ENCODE assay signal across 17 cellular contexts in the genomic region with DNA sequence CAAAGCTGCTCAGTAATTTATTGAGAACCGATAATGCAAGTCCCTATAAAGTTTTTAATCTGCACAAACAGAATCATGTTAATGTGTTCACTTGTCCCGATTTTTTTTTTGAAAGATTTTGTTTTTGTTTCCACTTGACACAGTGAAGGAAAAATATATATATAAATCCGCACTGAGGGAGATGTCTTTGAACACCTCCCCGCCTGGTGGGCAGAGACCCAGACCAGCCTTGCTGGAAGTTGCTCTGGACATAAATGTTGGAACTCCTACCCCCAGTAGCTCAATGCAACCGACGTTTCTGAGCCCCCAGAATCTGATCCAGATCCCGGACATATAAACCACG. TPM values are rescaled to one million over a fixed set of nuclear protein-coding genes. Genes with fewer than 3 reads are reported as not detected.
DNase-seq lines count a peak whose midpoint lies in the region; ATAC-seq and TF ChIP-seq lines count a peak whose summit lies in the region.
"Had no signal": no experiment of that assay in that cellular context is flagged by ENCODE, and none has a peak within 500 bp of the region (broad histone marks: within the 10 kb centered on the region; RNA-seq: fewer than 3 reads in every experiment).

No MANE protein-coding gene starts in this region.

- intact Hi-C loops in mammary epithelial cell (cut with micrococcal nuclease), result no loop called here

- H4K20me1 ChIP-seq in mammary epithelial cell (ENCODE audit: insufficient read depth, low read length), result no peaks in the 10 kb centered on the region

- peaks cover 97% of the 10 kb centered on the region for H3K27me3 Mint-ChIP-seq in activated naive CD4-positive, alpha-beta T cell treated with anti-CD3 and anti-CD28 coated beads, Interleukin-2, amount 10 ng/mL, durations not matched to agents 7 days and 5 days

- ATAC-seq in GM18909 (IDR thresholded peaks at IDR 0.05; ENCODE audit: poor library complexity, unreplicated experiment) (no peak), HG02798 (IDR thresholded peaks at IDR 0.05; ENCODE audit: poor library complexity, unreplicated experiment) (no peak)
- ATAC-seq: mucosa of descending colon, pancreas had no signal

- peaks cover 4% of the 10 kb centered on the region for H3K36me3 Mint-ChIP-seq in activated naive CD4-positive, alpha-beta T cell treated with anti-CD3 and anti-CD28 coated beads, Interleukin-2, amount 10 ng/mL, durations not matched to agents 7 days and 5 days
- H3K36me3 Mint-ChIP-seq: CD8-positive, alpha-beta memory T cell had no signal

- H3K9me3 Mint-ChIP-seq in activated naive CD4-positive, alpha-beta T cell treated with anti-CD3 and anti-CD28 coated beads, Interleukin-2, amount 10 ng/mL, durations not matched to agents 7 days and 5 days, result no peaks in the 10 kb centered on the region

- POLR2A ChIA-PET in HEK293T (lab: Yijun Ruan, JAX), result interaction anchor here (0.6 to 8.8 kb wide), 2 partner anchors 12 to 247 kb away, joined by 3 to 62 read pairs; partner anchors contain the start of gene TBX3

- H3K9me3 ChIP-seq in mammary epithelial cell (replicated peaks; ENCODE audit: insufficient read depth, low read length) (no peaks in the 10 kb centered on the region), mesodermal cell (ENCODE audit: control insufficient read depth, low read length) (no peaks in the 10 kb centered on the region)
- H3K9me3 ChIP-seq: mucosa of descending colon, pancreas, testis had no signal

- H3K27ac ChIP-seq in mammary epithelial cell (ENCODE audit: insufficient read depth, low read depth, low read length) (peak overlapping the region; percentile 82), mesodermal cell (ENCODE audit: low read depth, low read length, severe bottlenecking) (peak overlapping the region; percentile 85), urinary bladder (ENCODE audit: low read depth) (peak overlapping the region; percentile 94)
- H3K27ac ChIP-seq: pancreas, SK-N-MC, testis had no signal

- peak overlapping the region; percentile 85 for H3K9ac ChIP-seq in mammary epithelial cell (ENCODE audit: insufficient read depth, low read length)

- TF ChIP-seq CTCF in mammary epithelial cell (conservative IDR thresholded peaks at IDR 0.05 in 1 of 2, IDR thresholded peaks at IDR 0.05 in 1 of 2; ENCODE audit: extremely low read depth in 1 of 2, insufficient read depth in 1 of 2, low read depth in 1 of 2, low read length in 2 of 2), result no peak

- dilution Hi-C loops in mammary epithelial cell (cut with HindIII; ENCODE audit: low sequenced_read_pairs), result no loop called here

- H3K27ac Mint-ChIP-seq in activated naive CD4-positive, alpha-beta T cell treated with anti-CD3 and anti-CD28 coated beads, Interleukin-2, amount 10 ng/mL, durations not matched to agents 7 days and 5 days, result peak overlapping the region; percentile 28
- H3K27ac Mint-ChIP-seq: immature natural killer cell had no signal

- H3K4me2 ChIP-seq in mammary epithelial cell (ENCODE audit: insufficient read depth, low read depth, low read length), result peak overlapping the region; percentile 92

- peaks cover 72% of the 10 kb centered on the region for H3K79me2 ChIP-seq in mammary epithelial cell (ENCODE audit: insufficient read depth, low read length)

- H3K4me3 ChIP-seq in mammary epithelial cell (replicated peaks in 1 of 3; ENCODE audit: insufficient read depth in 1 of 3, low read depth in 2 of 3, low read length in 3 of 3) (peak overlapping the region; percentile 45 to 70 (median 54)), mesodermal cell (ENCODE audit: extremely low read depth, insufficient read depth, low read length, poor library complexity, severe bottlenecking) (peak overlapping the region; percentile 33), urinary bladder (ENCODE audit: low read depth, low read length) (peak overlapping the region; percentile 45)
- H3K4me3 ChIP-seq: mucosa of descending colon, pancreas, SK-N-MC had no signal

- CTCF ChIA-PET in activated naive CD4-positive, alpha-beta T cell treated with anti-CD3 and anti-CD28 coated beads, Interleukin-2, amount 10 ng/mL, durations not matched to agents 7 days and 5 days (lab: Charles Lee), result interaction anchor here (0.7 kb wide), 1 partner anchor 1244 kb away, joined by 3 read pairs; no protein-coding TSS in a partner anchor
- CTCF ChIA-PET in mammary epithelial cell (lab: Charles Lee; ENCODE audit: low non-redundant PET) (interaction anchor here (0.6 kb wide), 1 partner anchor 12 kb away, joined by 3 read pairs; the partner anchor contains the start of gene TBX3), HEK293T (lab: Yijun Ruan, JAX) (no interaction called here)

- H2AFZ ChIP-seq in mammary epithelial cell (ENCODE audit: low read depth, low read length), result peak overlapping the region; percentile 46

- in situ Hi-C loops in mammary epithelial cell (cut with MboI; ENCODE audit: low sequenced_read_pairs in 2 of 2), result no loop called here

- WGBS in mammary epithelial cell (ENCODE audit: low coverage, missing lambda C conversion rate), result 5% methylated on average over 5 of the region's 8 CpGs
- WGBS in mesodermal cell (ENCODE audit: insufficient coverage in 2 of 2), 2 experiments, result 23 to 80% methylated on average over 1 to 4 of the region's 8 CpGs
- 30% methylated on average over 8 of the region's 8 CpGs for WGBS in urinary bladder

- H3K36me3 ChIP-seq in mammary epithelial cell (ENCODE audit: insufficient read depth, low read length) (peaks cover 3% of the 10 kb centered on the region), mesodermal cell (ENCODE audit: control insufficient read depth, insufficient read depth, low read length) (peaks cover 47% of the 10 kb centered on the region), urinary bladder (ENCODE audit: insufficient read depth) (peaks cover 4% of the 10 kb centered on the region)
- H3K36me3 ChIP-seq: pancreas had no signal

- no peak for DNase-seq in activated naive CD4-positive, alpha-beta T cell treated with anti-CD3 and anti-CD28 coated beads, Interleukin-2, amount 10 ng/mL, durations not matched to agents 7 days and 5 days
- no peak for DNase-seq in activated naive CD4-positive, alpha-beta T cell treated with Interleukin-2 at 50 U/mL for 16 hours
- DNase-seq in mammary epithelial cell (peak; percentile 24), HEK293T (ENCODE audit: extremely low spot score) (no peak)
- DNase-seq: 8988T; CD8-positive, alpha-beta memory T cell; immature natural killer cell; mucosa of descending colon; NCI-H1092 treated with DMSO at 0.1 percent for 48 hours; NCI-H2227 treated with DMSO at 0.1 percent for 48 hours; pancreas; testis had no signal

- H3K27me3 ChIP-seq in mammary epithelial cell (ENCODE audit: insufficient read depth, low read length), result no peaks in the 10 kb centered on the region
- H3K27me3 ChIP-seq: testis had no signal

- H3K4me1 Mint-ChIP-seq in activated naive CD4-positive, alpha-beta T cell treated with anti-CD3 and anti-CD28 coated beads, Interleukin-2, amount 10 ng/mL, durations not matched to agents 7 days and 5 days, result peaks cover 3% of the 10 kb centered on the region
- H3K4me1 Mint-ChIP-seq: immature natural killer cell had no signal

- no TSS peak for BruUV-seq in mammary epithelial cell (replicated peaks; lab: Mats Ljungman, UMichigan)

- H3K4me1 ChIP-seq in mammary epithelial cell (ENCODE audit: insufficient read depth, low read length) (peaks cover 70% of the 10 kb centered on the region), mesodermal cell (ENCODE audit: control insufficient read depth, insufficient read depth, low read length, poor library complexity, severe bottlenecking) (peaks cover 56% of the 10 kb centered on the region), urinary bladder (ENCODE audit: insufficient read depth) (no peaks in the 10 kb centered on the region)

- no peak overlapping the region for H3K4me3 Mint-ChIP-seq in activated naive CD4-positive, alpha-beta T cell treated with anti-CD3 and anti-CD28 coated beads, Interleukin-2, amount 10 ng/mL, durations not matched to agents 7 days and 5 days
- H3K4me3 Mint-ChIP-seq: CD8-positive, alpha-beta memory T cell; immature natural killer cell had no signal

TF ChIP-seq in HEK293T, 16 proteins besides CTCF, POLR2A, EP300 and RAD21:
- TF ChIP-seq CTBP1 (IDR thresholded peaks at IDR 0.05; ENCODE audit: borderline replicate concordance) (no peak), TARDBP (IDR thresholded peaks at IDR 0.05) (no peak), BHLHE40 (IDR thresholded peaks at IDR 0.05; ENCODE audit: borderline replicate concordance) (no peak), FOXK2 (IDR thresholded peaks at IDR 0.05) (no peak), SP1 (IDR thresholded peaks at IDR 0.05) (no peak), HDGF (IDR thresholded peaks at IDR 0.05; ENCODE audit: borderline replicate concordance) (no peak), NFRKB (IDR thresholded peaks at IDR 0.05) (no peak), SUZ12 (IDR thresholded peaks at IDR 0.05) (no peak), ARNT (IDR thresholded peaks at IDR 0.05) (no peak), L3MBTL2 (conservative IDR thresholded peaks at IDR 0.05) (no peak), LEF1 (IDR thresholded peaks at IDR 0.05; ENCODE audit: borderline replicate concordance) (no peak), FOXM1 (IDR thresholded peaks at IDR 0.05; ENCODE audit: borderline replicate concordance) (no peak), ELF4 (IDR thresholded peaks at IDR 0.05) (no peak), FOXA1 (IDR thresholded peaks at IDR 0.05) (no peak), ZNF384 (IDR thresholded peaks at IDR 0.05) (no peak)
- TF ChIP-seq, protein P1, sequence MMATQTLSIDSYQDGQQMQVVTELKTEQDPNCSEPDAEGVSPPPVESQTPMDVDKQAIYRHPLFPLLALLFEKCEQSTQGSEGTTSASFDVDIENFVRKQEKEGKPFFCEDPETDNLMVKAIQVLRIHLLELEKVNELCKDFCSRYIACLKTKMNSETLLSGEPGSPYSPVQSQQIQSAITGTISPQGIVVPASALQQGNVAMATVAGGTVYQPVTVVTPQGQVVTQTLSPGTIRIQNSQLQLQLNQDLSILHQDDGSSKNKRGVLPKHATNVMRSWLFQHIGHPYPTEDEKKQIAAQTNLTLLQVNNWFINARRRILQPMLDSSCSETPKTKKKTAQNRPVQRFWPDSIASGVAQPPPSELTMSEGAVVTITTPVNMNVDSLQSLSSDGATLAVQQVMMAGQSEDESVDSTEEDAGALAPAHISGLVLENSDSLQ (IDR thresholded peaks at IDR 0.05), result no peak

RNA-seq across cellular contexts. Expression of gene TBX3, which starts 12.7 kb away (rescaled TPM):
- total RNA-seq in mammary epithelial cell (10 to 100 TPM; 30.7 to 33.8 TPM), urinary bladder (123 TPM)
- polyA plus RNA-seq in mammary epithelial cell (13.3 TPM), urinary bladder (53.8 TPM)
- polyA minus RNA-seq in mammary epithelial cell, result 24.5 TPM
- polyA plus RNA-seq in mesodermal cell (2013, experiment 1 of 2), result 73.1 TPM
- 94.7 TPM for polyA plus RNA-seq in mesodermal cell (2013, experiment 2 of 2)
- total RNA-seq: CD8-positive, alpha-beta memory T cell had no signal
- polyA plus RNA-seq: CD8-positive, alpha-beta memory T cell; immature natural killer cell had no signal
